19 cellular contexts compared by ENCODE assay signal in the genomic region with DNA sequence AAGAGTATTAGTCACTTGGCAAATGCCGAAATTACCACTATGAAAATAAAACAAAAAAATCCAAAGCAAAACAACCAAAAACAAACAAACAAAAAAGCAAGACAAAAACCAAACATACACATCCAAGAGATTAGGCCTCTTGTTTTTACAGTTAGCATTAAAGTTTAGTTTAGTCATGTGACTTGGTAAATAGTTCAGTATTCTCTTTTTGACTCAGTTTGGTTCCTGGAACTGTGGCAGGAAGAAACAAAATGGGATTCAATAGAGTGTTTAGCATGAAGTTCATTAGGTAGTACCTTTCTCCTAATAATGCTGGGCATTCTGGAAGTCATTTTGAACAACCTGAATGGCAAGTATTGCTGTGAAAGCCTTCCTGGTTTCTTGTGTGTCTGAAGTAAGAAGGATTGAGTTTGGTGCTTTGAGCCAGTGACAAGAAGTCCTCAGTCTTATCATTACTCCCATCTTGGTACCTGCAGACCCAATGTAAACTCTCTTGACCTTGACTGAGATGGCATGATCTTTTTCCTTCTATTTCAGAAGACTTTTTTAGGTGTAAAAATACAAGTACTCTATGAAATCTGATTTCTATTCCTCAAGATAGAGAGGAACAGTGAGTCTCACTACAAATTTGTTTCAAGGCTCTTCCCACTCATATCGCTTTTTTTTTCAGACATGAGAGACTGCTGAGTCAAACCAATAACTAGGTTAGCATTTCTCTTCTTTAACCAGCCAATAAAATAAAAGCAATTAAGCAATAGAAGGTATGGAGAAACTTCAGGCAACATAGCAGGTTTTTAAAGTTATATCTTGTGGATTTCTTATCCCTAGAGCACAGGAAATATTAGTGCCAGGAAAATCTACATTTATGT.
DNase-seq lines count a peak whose midpoint lies in the region; ATAC-seq, FAIRE-seq and TF ChIP-seq lines count a peak whose summit lies in the region.
"Had no signal": no experiment of that assay in that cellular context is flagged by ENCODE, and none has a peak within 500 bp of the region (broad histone marks: within the 10 kb centered on the region; RNA-seq: fewer than 3 reads in every experiment).

No MANE protein-coding gene starts in this region.

- H3K27me3 ChIP-seq in K562 (ENCODE audit: control insufficient read depth in 2 of 2, insufficient read depth in 2 of 2, low read length in 2 of 2) = peaks cover 2 to 4% of the 10 kb centered on the region in 2 experiments; a peak in 2 of 5 replicates
- H3K27me3 ChIP-seq: BLaER1 had no signal

- H3K9me1 ChIP-seq in K562 (ENCODE audit: control insufficient read depth, insufficient read depth, low read length) = no peaks in the 10 kb centered on the region

- 0% methylated on average over 2 of the region's 2 CpGs for WGBS in K562 (ENCODE audit: insufficient coverage, low coverage, missing lambda C conversion rate)

- no peak overlapping the region for H3K27ac ChIP-seq in K562 (ENCODE audit: extremely low read depth, low read depth, low read length)
- H3K27ac ChIP-seq: BLaER1, HL-60 had no signal

- no peak for TF ChIP-seq POLR2A in K562 (conservative IDR thresholded peaks at IDR 0.05)

- TF ChIP-seq CTCF in K562 (IDR thresholded peaks at IDR 0.05 in 2 of 3, conservative IDR thresholded peaks at IDR 0.05 in 1 of 3; ENCODE audit: insufficient read depth in 2 of 3, low read depth in 1 of 3, low read length in 3 of 3) (no peak), GM13977 (IDR thresholded peaks at IDR 0.05; ENCODE audit: extremely low read depth, insufficient read depth, missing control alignments) (no peak)

- DNase-seq in activated CD4-positive, alpha-beta T cell treated with anti-CD3 and anti-CD28 coated beads, Interleukin-2, amount 10 ng/mL, durations not matched to agents 24 days and 14 days = no peak
- no peak for DNase-seq in activated CD4-positive, alpha-beta T cell treated with anti-CD3 and anti-CD28 coated beads, Interleukin-2, amount 50 U/mL, for 1 hour
- peak; percentile 5 for DNase-seq in CD1c-positive myeloid dendritic cell (ENCODE audit: extremely low spot score)
- no peak for DNase-seq in K562 (ENCODE audit: extremely low read depth in 1 of 4, low spot score in 3 of 4)
- no peak for DNase-seq in GM13977 (ENCODE audit: low spot score)
- no peak for DNase-seq in stimulated activated CD8-positive, alpha-beta memory T cell treated with anti-CD3 and anti-CD28 coated beads, Interleukin-4, amount 100 ng/mL, for 48 hours
- DNase-seq: 8988T; KBM-7; NCI-H1092 treated with DMSO at 0.1 percent for 48 hours; NCI-H1694 treated with DMSO at 0.1 percent for 48 hours; NCI-H345; NCI-H526 treated with DMSO at 0.1 percent for 48 hours; NK-92 treated with Interleukin-12 subunit alpha and Interleukin-12 subunit beta, amount 100 ng/mL, for 24 hours; PC-3 had no signal

- no peaks in the 10 kb centered on the region for H3K4me1 ChIP-seq in K562 (replicated peaks in 1 of 2; ENCODE audit: control insufficient read depth in 2 of 2, insufficient read depth in 2 of 2, low read length in 2 of 2)
- H3K4me1 ChIP-seq: BLaER1 had no signal

- H3K9me3 Mint-ChIP-seq in activated CD4-positive, alpha-beta T cell treated with anti-CD3 and anti-CD28 coated beads, Interleukin-2, amount 10 ng/mL, durations not matched to agents 24 days and 14 days = peaks cover 51% of the 10 kb centered on the region
- peaks cover 58% of the 10 kb centered on the region for H3K9me3 Mint-ChIP-seq in T-helper 1 cell treated with Interleukin-12 subunit alpha and Interleukin-12 subunit beta and Interleukin-4 antibody, amounts not matched to agents 30 μg/mL and 1 μg/mL, for 36 hours

- TF ChIP-seq EP300 in K562 (IDR thresholded peaks at IDR 0.05; ENCODE audit: low read length) = no peak

- ATAC-seq in K562 = no peak
- ATAC-seq in HG03571 (IDR thresholded peaks at IDR 0.05; ENCODE audit: unreplicated experiment) = no peak
- ATAC-seq: HCT116, PC-3 had no signal

- no peak overlapping the region for H3K9ac ChIP-seq in K562 (ENCODE audit: insufficient read depth in 1 of 2, low read depth in 2 of 2, low read length in 2 of 2)
- H3K9ac ChIP-seq: BLaER1 had no signal

- no peaks in the 10 kb centered on the region for H3K36me3 ChIP-seq in K562 (ENCODE audit: control insufficient read depth, insufficient read depth, low read length)
- H3K36me3 ChIP-seq: BLaER1 had no signal

- no peak overlapping the region for H3K4me3 ChIP-seq in K562
- H3K4me3 ChIP-seq: BLaER1 had no signal

- H3K4me1 Mint-ChIP-seq in activated CD4-positive, alpha-beta T cell treated with anti-CD3 and anti-CD28 coated beads, Interleukin-2, amount 10 ng/mL, durations not matched to agents 24 days and 14 days = peaks cover 40% of the 10 kb centered on the region
- peaks cover 44% of the 10 kb centered on the region for H3K4me1 Mint-ChIP-seq in T-helper 1 cell treated with Interleukin-12 subunit alpha and Interleukin-12 subunit beta and Interleukin-4 antibody, amounts not matched to agents 30 μg/mL and 1 μg/mL, for 36 hours (ENCODE audit: low read depth)

- H3K27me3 Mint-ChIP-seq in activated CD4-positive, alpha-beta T cell treated with anti-CD3 and anti-CD28 coated beads, Interleukin-2, amount 10 ng/mL, durations not matched to agents 24 days and 14 days = peaks cover 9% of the 10 kb centered on the region
- H3K27me3 Mint-ChIP-seq in T-helper 1 cell treated with Interleukin-12 subunit alpha and Interleukin-12 subunit beta and Interleukin-4 antibody, amounts not matched to agents 30 μg/mL and 1 μg/mL, for 36 hours (ENCODE audit: low read depth) = peaks cover 8% of the 10 kb centered on the region

- H4K20me1 ChIP-seq in K562 (replicated peaks; ENCODE audit: control insufficient read depth, insufficient read depth, low read length) = no peaks in the 10 kb centered on the region
- H4K20me1 ChIP-seq: BLaER1 had no signal

- H3K9me3 ChIP-seq in K562 (replicated peaks; ENCODE audit: control insufficient read depth, insufficient read depth, low read depth, low read length) = no peaks in the 10 kb centered on the region
- H3K9me3 ChIP-seq: BLaER1 had no signal

- peak overlapping the region; percentile 60 for H3K4me3 Mint-ChIP-seq in activated CD4-positive, alpha-beta T cell treated with anti-CD3 and anti-CD28 coated beads, Interleukin-2, amount 10 ng/mL, durations not matched to agents 24 days and 14 days
- H3K4me3 Mint-ChIP-seq in T-helper 1 cell treated with Interleukin-12 subunit alpha and Interleukin-12 subunit beta and Interleukin-4 antibody, amounts not matched to agents 30 μg/mL and 1 μg/mL, for 36 hours = peak overlapping the region; percentile 52

- intact Hi-C loops in activated CD4-positive, alpha-beta T cell treated with anti-CD3 and anti-CD28 coated beads, Interleukin-2, amount 10 ng/mL, durations not matched to agents 24 days and 14 days (cut with micrococcal nuclease) = loop anchor here (1.0 kb wide), 2 partner anchors 20 to 274 kb away; no protein-coding TSS in a partner anchor
- intact Hi-C loops in K562 (cut with micrococcal nuclease) = no loop called here

- BruUV-seq in K562 (replicated peaks; lab: Mats Ljungman, UMichigan) = no TSS peak

- peak overlapping the region; percentile 92 for H3K27ac Mint-ChIP-seq in activated CD4-positive, alpha-beta T cell treated with anti-CD3 and anti-CD28 coated beads, Interleukin-2, amount 10 ng/mL, durations not matched to agents 24 days and 14 days
- peak overlapping the region; percentile 76 for H3K27ac Mint-ChIP-seq in T-helper 1 cell treated with Interleukin-12 subunit alpha and Interleukin-12 subunit beta and Interleukin-4 antibody, amounts not matched to agents 30 μg/mL and 1 μg/mL, for 36 hours

- H3K4me2 ChIP-seq in K562 (ENCODE audit: insufficient read depth, low read length) = no peak overlapping the region
- H3K4me2 ChIP-seq: BLaER1 had no signal

- POLR2A ChIA-PET in K562 (lab: Yijun Ruan, JAX) = no interaction called here

- H3K79me2 ChIP-seq in K562 (ENCODE audit: control insufficient read depth, insufficient read depth, low read length) = no peaks in the 10 kb centered on the region

- in situ Hi-C loops in K562 (cut with MboI) = no loop called here
- in situ Hi-C loops in GM13977 (cut with MboI; ENCODE audit: low pct_unique_long_range_greater_than_20kb, low sequenced_read_pairs, unreplicated experiment) = no loop called here

- TF ChIP-seq RAD21 in K562 (CRISPR knock-in tag; conservative IDR thresholded peaks at IDR 0.05 in 1 of 2, IDR thresholded peaks at IDR 0.05 in 1 of 2) = no peak

- peaks cover 20% of the 10 kb centered on the region for H3K36me3 Mint-ChIP-seq in activated CD4-positive, alpha-beta T cell treated with anti-CD3 and anti-CD28 coated beads, Interleukin-2, amount 10 ng/mL, durations not matched to agents 24 days and 14 days (ENCODE audit: low read depth)
- peaks cover 53% of the 10 kb centered on the region for H3K36me3 Mint-ChIP-seq in T-helper 1 cell treated with Interleukin-12 subunit alpha and Interleukin-12 subunit beta and Interleukin-4 antibody, amounts not matched to agents 30 μg/mL and 1 μg/mL, for 36 hours (ENCODE audit: low read depth)

- no peak for FAIRE-seq in K562 (lab: Jason Lieb, UNC)

- CTCF ChIA-PET in K562 (lab: Yijun Ruan, JAX; ENCODE audit: low intra/inter-chr PET ratio) = no interaction called here

- H2AFZ ChIP-seq in K562 (ENCODE audit: low read depth, low read length) = no peak overlapping the region

TF ChIP-seq in K562, 482 proteins besides CTCF, POLR2A, EP300 and RAD21:
- TF ChIP-seq TFE3 (CRISPR knock-in tag; IDR thresholded peaks at IDR 0.05) (peak; percentile 84), ZNF354B (CRISPR knock-in tag; IDR thresholded peaks at IDR 0.05) (no peak)
- TF ChIP-seq, protein P1, sequence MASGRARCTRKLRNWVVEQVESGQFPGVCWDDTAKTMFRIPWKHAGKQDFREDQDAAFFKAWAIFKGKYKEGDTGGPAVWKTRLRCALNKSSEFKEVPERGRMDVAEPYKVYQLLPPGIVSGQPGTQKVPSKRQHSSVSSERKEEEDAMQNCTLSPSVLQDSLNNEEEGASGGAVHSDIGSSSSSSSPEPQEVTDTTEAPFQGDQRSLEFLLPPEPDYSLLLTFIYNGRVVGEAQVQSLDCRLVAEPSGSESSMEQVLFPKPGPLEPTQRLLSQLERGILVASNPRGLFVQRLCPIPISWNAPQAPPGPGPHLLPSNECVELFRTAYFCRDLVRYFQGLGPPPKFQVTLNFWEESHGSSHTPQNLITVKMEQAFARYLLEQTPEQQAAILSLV (tag; IDR thresholded peaks at IDR 0.05) = no peak
